In the genomic region with DNA sequence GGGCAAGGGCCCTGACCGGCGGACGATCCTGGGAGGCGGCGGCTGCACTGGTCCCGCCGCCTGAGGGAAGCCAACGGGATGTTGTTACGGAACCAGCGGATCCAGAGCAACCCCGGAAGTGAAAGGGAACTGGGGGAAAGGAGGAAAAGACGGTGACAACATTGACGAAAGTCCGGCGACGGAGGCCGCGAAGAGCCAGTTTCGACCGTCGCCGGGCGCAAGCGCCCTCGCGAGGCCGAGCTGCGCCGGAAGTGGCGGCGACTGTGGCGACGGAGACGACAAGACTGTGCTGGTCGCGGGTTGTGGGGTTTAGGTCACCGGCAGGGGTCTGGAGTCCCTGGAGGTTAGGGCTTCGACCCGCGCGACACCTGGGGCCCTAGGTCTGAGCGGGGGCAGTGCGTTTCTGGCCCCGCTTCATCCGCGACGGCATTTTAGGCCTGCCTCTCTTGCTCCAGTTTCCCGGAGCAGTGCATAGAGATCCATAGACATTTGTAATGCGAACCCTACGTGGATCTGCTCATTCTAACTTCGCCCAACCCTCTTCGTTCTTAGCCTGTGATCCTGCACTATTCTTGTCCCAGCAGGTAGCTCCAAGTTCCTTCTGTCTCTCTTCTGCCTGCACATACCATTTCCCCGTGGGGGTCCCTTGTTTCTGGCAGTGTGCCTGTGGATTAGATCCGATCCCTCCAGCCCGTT, we compare ENCODE assay signal across 1 cellular context.
TF ChIP-seq lines count a peak whose summit lies in the region.

BOD1L1 (minus strand) TSS at position 120 of the 696 bp plus-strand sequence. CDS start 138 bp downstream, outside the sequence.

TF ChIP-seq in HCT116, 20 proteins besides CTCF, POLR2A, EP300 and RAD21 (continued from another document):
- TF ChIP-seq ZBTB33 (IDR thresholded peaks at IDR 0.05; ENCODE audit: extremely low read depth, insufficient replicate concordance, low read length) = peak; percentile 92
- no peak for TF ChIP-seq JUND (IDR thresholded peaks at IDR 0.05)
- peak; percentile 77 for TF ChIP-seq ZFX (IDR thresholded peaks at IDR 0.05)
- TF ChIP-seq CBX3 (IDR thresholded peaks at IDR 0.05; ENCODE audit: low read depth) = peak; percentile 97; the same call in 1 of the 2 replicates
- peak; percentile 31 for TF ChIP-seq TCF7L2 (IDR thresholded peaks at IDR 0.05; ENCODE audit: borderline replicate concordance, extremely low read depth, insufficient read depth, insufficient read length)
